In genomic region chr2:202149155-202149762, GRCh38 we compare ENCODE assay signal across 10 cellular contexts.
A peak's percentile ranks its signal among the peaks of the same experiment; 100 is the strongest.
DNase-seq lines count a peak whose midpoint lies in the region; ATAC-seq and TF ChIP-seq lines count a peak whose summit lies in the region.
"Had no signal": no experiment of that assay in that cellular context is flagged by ENCODE, and none has a peak within 500 bp of the region (broad histone marks: within the 10 kb centered on the region; RNA-seq: fewer than 3 reads in every experiment).

No MANE protein-coding gene starts in this region.

- H3K4me3 ChIP-seq in gastroesophageal sphincter (no peak overlapping the region), neural progenitor cell (peak overlapping the region; percentile 22), aorta (ENCODE audit: low read length in 2 of 2) (no peak overlapping the region)

- peak overlapping the region; percentile 98 for H3K27ac Mint-ChIP-seq in neural progenitor cell
- H3K27ac Mint-ChIP-seq in activated CD4-positive, alpha-beta T cell treated with anti-CD3 and anti-CD28 coated beads for 36 hours = no peak overlapping the region
- H3K27ac Mint-ChIP-seq: activated naive CD8-positive, alpha-beta T cell had no signal

- H2AFZ ChIP-seq in neural progenitor cell (replicated peaks) = peak overlapping the region; percentile 0

- TF ChIP-seq EP300 in gastroesophageal sphincter (IDR thresholded peaks at IDR 0.05) = no peak

- no peak overlapping the region for H3K9ac ChIP-seq in neural progenitor cell

- H3K9me3 ChIP-seq in gastroesophageal sphincter (no peaks in the 10 kb centered on the region), neural progenitor cell (ENCODE audit: low read depth) (no peaks in the 10 kb centered on the region), aorta (ENCODE audit: control insufficient read depth, low read length) (no peaks in the 10 kb centered on the region)

- POLR2A ChIA-PET in activated CD4-positive, alpha-beta T cell treated with anti-CD3 and anti-CD28 coated beads for 36 hours (lab: Charles Lee) = no interaction called here

- H3F3A ChIP-seq in neural progenitor cell (ENCODE audit: low read depth) = peaks cover 38% of the 10 kb centered on the region

- H3K4me1 ChIP-seq in gastroesophageal sphincter (peaks cover 0 to 38% (median 19%) of the 10 kb centered on the region in 3 donors), neural progenitor cell (peaks cover 50% of the 10 kb centered on the region), aorta (ENCODE audit: control insufficient read depth in 1 of 2, insufficient read depth in 2 of 2, low read length in 2 of 2) (no peaks in the 10 kb centered on the region)

- no peaks in the 10 kb centered on the region for H3K9me3 Mint-ChIP-seq in neural progenitor cell
- H3K9me3 Mint-ChIP-seq in activated CD4-positive, alpha-beta T cell treated with anti-CD3 and anti-CD28 coated beads for 36 hours (ENCODE audit: low read depth) = no peaks in the 10 kb centered on the region

- CTCF ChIA-PET in activated CD4-positive, alpha-beta T cell treated with anti-CD3 and anti-CD28 coated beads for 36 hours (lab: Charles Lee) = interaction anchor here (0.6 to 0.8 kb wide), 3 partner anchors 175 to 779 kb away, joined by 3 to 4 read pairs (median 4); no protein-coding TSS in a partner anchor

- no peak for DNase-seq in Right ventricle myocardium inferior (ENCODE audit: missing footprints)
- DNase-seq in cardiac septum (ENCODE audit: low spot score) = no peak
- DNase-seq in neural progenitor cell (ENCODE audit: low spot score) = peak; percentile 92
- peak; percentile 77 to 82 for DNase-seq in aorta
- DNase-seq in activated CD4-positive, alpha-beta T cell treated with anti-CD3 and anti-CD28 coated beads for 36 hours = no peak
- DNase-seq: stimulated activated CD4-positive, alpha-beta T cell treated with anti-CD3 and anti-CD28 coated beads, Interleukin-2, amount 100 ng/mL, for 48 hours had no signal

- H3K4me1 Mint-ChIP-seq in neural progenitor cell = peaks cover 63% of the 10 kb centered on the region
- no peaks in the 10 kb centered on the region for H3K4me1 Mint-ChIP-seq in activated CD4-positive, alpha-beta T cell treated with anti-CD3 and anti-CD28 coated beads for 36 hours

- H4K20me1 ChIP-seq in neural progenitor cell (ENCODE audit: low read depth) = peaks cover 5% of the 10 kb centered on the region

- no peaks in the 10 kb centered on the region for H3K27me3 Mint-ChIP-seq in neural progenitor cell (ENCODE audit: insufficient read depth, low read depth)
- peaks cover 8% of the 10 kb centered on the region for H3K27me3 Mint-ChIP-seq in activated CD4-positive, alpha-beta T cell treated with anti-CD3 and anti-CD28 coated beads for 36 hours

- peak overlapping the region; percentile 72 for H3K4me2 ChIP-seq in neural progenitor cell

- peak overlapping the region; percentile 69 for H3K4me3 Mint-ChIP-seq in neural progenitor cell
- H3K4me3 Mint-ChIP-seq in activated CD4-positive, alpha-beta T cell treated with anti-CD3 and anti-CD28 coated beads for 36 hours = no peak overlapping the region
- H3K4me3 Mint-ChIP-seq: activated naive CD8-positive, alpha-beta T cell had no signal

- TF ChIP-seq POLR2A in gastroesophageal sphincter (IDR thresholded peaks at IDR 0.05) = no peak

- peak overlapping the region in 3 of 4 donors; percentile 55 to 65 (median 61) for H3K27ac ChIP-seq in gastroesophageal sphincter
- peak overlapping the region; percentile 16 for H3K27ac ChIP-seq in neural progenitor cell
- no peak overlapping the region for H3K27ac ChIP-seq in aorta (ENCODE audit: low read depth in 1 of 2, low read length in 2 of 2)

- H3K36me3 ChIP-seq in gastroesophageal sphincter = no peaks in the 10 kb centered on the region
- H3K36me3 ChIP-seq in neural progenitor cell = no peaks in the 10 kb centered on the region
- no peaks in the 10 kb centered on the region for H3K36me3 ChIP-seq in aorta (ENCODE audit: control insufficient read depth in 1 of 2, insufficient read depth in 2 of 2, low read length in 1 of 2)

- intact Hi-C loops in Right ventricle myocardium inferior (cut with DNase I) (no loop called here), cardiac septum (cut with DNase I) (no loop called here), aorta (cut with DNase I) (no loop called here)
- intact Hi-C loops in activated CD4-positive, alpha-beta T cell treated with anti-CD3 and anti-CD28 coated beads for 36 hours (cut with DNase I, micrococcal nuclease) = no loop called here

- H3K36me3 Mint-ChIP-seq in neural progenitor cell = peaks cover 2% of the 10 kb centered on the region
- H3K36me3 Mint-ChIP-seq in activated CD4-positive, alpha-beta T cell treated with anti-CD3 and anti-CD28 coated beads for 36 hours (ENCODE audit: low read depth) = no peaks in the 10 kb centered on the region
- H3K36me3 Mint-ChIP-seq: activated naive CD8-positive, alpha-beta T cell had no signal

- no peak for TF ChIP-seq CTCF in gastroesophageal sphincter (IDR thresholded peaks at IDR 0.05)
- peak; percentile 32 for TF ChIP-seq CTCF in neural progenitor cell (IDR thresholded peaks at IDR 0.05)

- no peaks in the 10 kb centered on the region for H3K79me2 ChIP-seq in neural progenitor cell (ENCODE audit: low read depth)

- 24 to 32% methylated on average over 3 to 12 of the region's 13 CpGs for WGBS in gastroesophageal sphincter (ENCODE audit: low coverage in 1 of 2), 2 donors
- WGBS in aorta, 2 donors = 35 to 37% methylated on average over 13 of the region's 13 CpGs

- peak; percentile 68 for ATAC-seq in Right ventricle myocardium inferior
- peak; percentile 41 for ATAC-seq in gastroesophageal sphincter
- ATAC-seq in aorta (ENCODE audit: low FRiP score) = peak; percentile 59
- no peak for ATAC-seq in activated CD4-positive, alpha-beta T cell treated with anti-CD3 and anti-CD28 coated beads for 36 hours
- ATAC-seq in HG03565 (IDR thresholded peaks at IDR 0.05; ENCODE audit: unreplicated experiment) = no peak
- ATAC-seq in GM21717 (IDR thresholded peaks at IDR 0.05; ENCODE audit: unreplicated experiment) = no peak

- H3K27me3 ChIP-seq in gastroesophageal sphincter = no peaks in the 10 kb centered on the region
- H3K27me3 ChIP-seq in neural progenitor cell = peaks cover 60% of the 10 kb centered on the region
- no peaks in the 10 kb centered on the region for H3K27me3 ChIP-seq in aorta (ENCODE audit: control insufficient read depth in 1 of 2, insufficient read depth in 2 of 2, low read length in 1 of 2)

Comparison
In these comparisons a context has a peak if more than half of its experiments do, and no peak if none do; other contexts are left out.
1. ATAC-seq: peak in Right ventricle myocardium inferior (single experiment), gastroesophageal sphincter (single experiment) and aorta (single experiment); none in activated CD4-positive, alpha-beta T cell treated with anti-CD3 and anti-CD28 coated beads for 36 hours (single experiment), HG03565 (single experiment) and GM21717 (single experiment).
2. DNase-seq: peak in neural progenitor cell (single experiment) and aorta (2 of 2); none in Right ventricle myocardium inferior (single experiment), cardiac septum (single experiment) and activated CD4-positive, alpha-beta T cell treated with anti-CD3 and anti-CD28 coated beads for 36 hours (single experiment).
3. H3K27ac ChIP-seq: peak in gastroesophageal sphincter (3 of 4) and neural progenitor cell (single experiment); none in aorta (0 of 2).